In the genomic region with DNA sequence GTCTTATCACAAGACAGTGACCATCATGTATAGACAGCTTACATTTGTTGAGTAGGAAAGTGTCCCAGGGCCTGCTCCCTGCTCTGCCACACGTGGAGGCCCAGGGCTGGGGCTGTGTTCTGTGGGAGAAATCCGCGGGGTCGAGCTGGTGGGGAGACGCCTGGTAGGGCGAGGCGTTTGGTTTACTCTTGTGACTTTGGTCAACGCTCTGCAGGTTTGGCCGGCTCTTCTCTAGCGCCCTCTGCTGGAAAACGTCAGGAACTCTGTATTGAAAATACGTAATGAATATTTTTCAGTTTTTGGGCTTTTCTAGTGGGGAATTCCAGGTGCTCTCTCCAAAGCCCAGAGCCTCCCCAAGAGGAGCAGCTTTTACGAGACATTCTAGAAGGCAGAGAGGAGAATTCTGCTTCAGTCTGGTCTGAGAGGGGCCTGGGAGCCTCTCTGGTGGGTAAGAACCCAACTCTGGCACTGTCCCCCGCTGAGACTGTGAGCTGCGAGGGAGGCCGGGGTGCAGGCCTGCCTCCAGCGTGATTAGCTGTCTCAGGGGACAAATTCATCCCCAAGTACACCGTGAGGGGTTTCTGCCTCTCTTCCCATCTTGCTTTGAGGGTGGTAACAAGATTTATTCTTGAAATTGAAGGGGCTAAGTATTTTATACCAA, we compare ENCODE assay signal across 8 cellular contexts.
A peak's percentile ranks its signal among the peaks of the same experiment; 100 is the strongest.
DNase-seq lines count a peak whose midpoint lies in the region; ATAC-seq and TF ChIP-seq lines count a peak whose summit lies in the region.

No MANE protein-coding gene starts in this region.

- H3K36me3 Mint-ChIP-seq in activated naive CD8-positive, alpha-beta T cell treated with anti-CD3 and anti-CD28 coated beads, Interleukin-2, amount 10 ng/mL, durations not matched to agents 7 days and 5 days = no peaks in the 10 kb centered on the region

- H3K9me3 Mint-ChIP-seq in activated naive CD8-positive, alpha-beta T cell treated with anti-CD3 and anti-CD28 coated beads, Interleukin-2, amount 10 ng/mL, durations not matched to agents 7 days and 5 days = no peaks in the 10 kb centered on the region

- intact Hi-C loops in right cardiac atrium (cut with DNase I) (loop anchor here (1.0 to 5.0 kb wide), 3 partner anchors 158 to 161 kb away; no protein-coding TSS in a partner anchor), sigmoid colon (cut with DNase I) (loop anchor here (5.0 kb wide), 1 partner anchor 163 kb away; no protein-coding TSS in a partner anchor)

- H3K23ac ChIP-seq in mesenchymal stem cell (ENCODE audit: low read length in 2 of 2) = no peak overlapping the region

- H3K27ac ChIP-seq in SJCRH30 (no peak overlapping the region), right cardiac atrium (ENCODE audit: low read length) (no peak overlapping the region), sigmoid colon (no peak overlapping the region), mesenchymal stem cell (ENCODE audit: low read length, poor library complexity, severe bottlenecking) (no peak overlapping the region)

- no peak overlapping the region for H2BK12ac ChIP-seq in mesenchymal stem cell (ENCODE audit: low read length in 2 of 2)

- no peak for DNase-seq in AG09309 (ENCODE audit: low read depth)
- DNase-seq in Kasumi-1 (lab: John Stamatoyannopoulos, UW) = peak; percentile 81 to 87
- peak; percentile 72 to 79 for DNase-seq in SJCRH30
- DNase-seq in activated naive CD8-positive, alpha-beta T cell treated with anti-CD3 and anti-CD28 coated beads, Interleukin-2, amount 10 ng/mL, durations not matched to agents 7 days and 5 days = peak; percentile 58
- peak; percentile 63 to 82 (median 78) for DNase-seq in right cardiac atrium
- DNase-seq in sigmoid colon = peak; percentile 68
- DNase-seq in mesenchymal stem cell = no peak

- H3K14ac ChIP-seq in mesenchymal stem cell (ENCODE audit: low read length in 2 of 2) = no peak overlapping the region

- no peak overlapping the region for H3K9ac ChIP-seq in mesenchymal stem cell (ENCODE audit: low read length)

- no peaks in the 10 kb centered on the region for H3K4me1 Mint-ChIP-seq in activated naive CD8-positive, alpha-beta T cell treated with anti-CD3 and anti-CD28 coated beads, Interleukin-2, amount 10 ng/mL, durations not matched to agents 7 days and 5 days

- H3K9me3 ChIP-seq in SJCRH30 (replicated peaks) (no peaks in the 10 kb centered on the region), right cardiac atrium (ENCODE audit: control insufficient read depth, low read length) (no peaks in the 10 kb centered on the region), sigmoid colon (no peaks in the 10 kb centered on the region), mesenchymal stem cell (ENCODE audit: control insufficient read depth, low read length) (no peaks in the 10 kb centered on the region)

- H3K4me3 ChIP-seq in AG09309 (ENCODE audit: control insufficient read depth, low read depth, low read length) (no peak overlapping the region), SJCRH30 (no peak overlapping the region), right cardiac atrium (ENCODE audit: low read length) (peak overlapping the region; percentile 5), sigmoid colon (no peak overlapping the region), mesenchymal stem cell (ENCODE audit: insufficient read depth in 1 of 2, low read depth in 1 of 2, low read length in 2 of 2) (no peak overlapping the region)

- no peak overlapping the region for H2AFZ ChIP-seq in mesenchymal stem cell (ENCODE audit: low read depth, low read length)

- peaks cover 21% of the 10 kb centered on the region for H3K27me3 Mint-ChIP-seq in activated naive CD8-positive, alpha-beta T cell treated with anti-CD3 and anti-CD28 coated beads, Interleukin-2, amount 10 ng/mL, durations not matched to agents 7 days and 5 days

- H2BK120ac ChIP-seq in mesenchymal stem cell (ENCODE audit: low read depth, low read length) = no peak overlapping the region

- no peak overlapping the region for H3K18ac ChIP-seq in mesenchymal stem cell (ENCODE audit: low read depth in 1 of 2, low read length in 2 of 2)

- POLR2A ChIA-PET in activated naive CD8-positive, alpha-beta T cell treated with anti-CD3 and anti-CD28 coated beads, Interleukin-2, amount 10 ng/mL, durations not matched to agents 7 days and 5 days (lab: Charles Lee) = no interaction called here

- no peak overlapping the region for H2BK15ac ChIP-seq in mesenchymal stem cell (ENCODE audit: low read depth, poor library complexity, severe bottlenecking)

- H2BK5ac ChIP-seq in mesenchymal stem cell (ENCODE audit: low read depth, low read length, poor library complexity, severe bottlenecking) = no peak overlapping the region

- H3K36me3 ChIP-seq in SJCRH30 (no peaks in the 10 kb centered on the region), sigmoid colon (no peaks in the 10 kb centered on the region), mesenchymal stem cell (ENCODE audit: control insufficient read depth in 1 of 2, insufficient read depth in 2 of 2, low read depth in 1 of 2, low read length in 2 of 2) (no peaks in the 10 kb centered on the region)

- H3K27me3 ChIP-seq in SJCRH30 (no peaks in the 10 kb centered on the region), right cardiac atrium (ENCODE audit: control insufficient read depth, insufficient read depth) (no peaks in the 10 kb centered on the region), sigmoid colon (peaks cover 0 to 29% (median 0%) of the 10 kb centered on the region in 3 donors), mesenchymal stem cell (ENCODE audit: control insufficient read depth in 1 of 2, insufficient read depth in 1 of 2, low read length in 2 of 2) (peaks cover 0 to 53% of the 10 kb centered on the region in 2 experiments)

- no peak overlapping the region for H4K91ac ChIP-seq in mesenchymal stem cell (ENCODE audit: low read length)

- H3K27ac Mint-ChIP-seq in activated naive CD8-positive, alpha-beta T cell treated with anti-CD3 and anti-CD28 coated beads, Interleukin-2, amount 10 ng/mL, durations not matched to agents 7 days and 5 days = no peak overlapping the region

- no peak overlapping the region for H2AK5ac ChIP-seq in mesenchymal stem cell (ENCODE audit: low read length, severe bottlenecking)

- no peak overlapping the region for H3K4ac ChIP-seq in mesenchymal stem cell (ENCODE audit: low read depth in 1 of 2, low read length in 2 of 2)

- TF ChIP-seq CTCF in AG09309 (IDR thresholded peaks at IDR 0.05; ENCODE audit: control insufficient read depth, insufficient read depth, low read depth, low read length, missing control alignments) = peak; percentile 62
- peak; percentile 9 to 59 (median 46) for TF ChIP-seq CTCF in sigmoid colon (IDR thresholded peaks at IDR 0.05)

- TF ChIP-seq POLR2A in sigmoid colon (IDR thresholded peaks at IDR 0.05) = no peak

- no peak overlapping the region for H3K4me3 Mint-ChIP-seq in activated naive CD8-positive, alpha-beta T cell treated with anti-CD3 and anti-CD28 coated beads, Interleukin-2, amount 10 ng/mL, durations not matched to agents 7 days and 5 days

- peaks cover 24% of the 10 kb centered on the region for H3K4me1 ChIP-seq in SJCRH30
- peaks cover 4% of the 10 kb centered on the region for H3K4me1 ChIP-seq in right cardiac atrium (ENCODE audit: control insufficient read depth, insufficient read depth, low read length)
- no peaks in the 10 kb centered on the region for H3K4me1 ChIP-seq in sigmoid colon
- no peaks in the 10 kb centered on the region for H3K4me1 ChIP-seq in mesenchymal stem cell (ENCODE audit: control insufficient read depth, insufficient read depth, low read depth, low read length)

- no peak overlapping the region for H3K4me2 ChIP-seq in mesenchymal stem cell (ENCODE audit: low read length, poor library complexity, severe bottlenecking)

- no peaks in the 10 kb centered on the region for H3K79me1 ChIP-seq in mesenchymal stem cell (replicated peaks; ENCODE audit: low read length, poor library complexity, severe bottlenecking)

- ATAC-seq in GM19035 (IDR thresholded peaks at IDR 0.05; ENCODE audit: unreplicated experiment) = peak; percentile 61
- ATAC-seq in activated naive CD8-positive, alpha-beta T cell treated with anti-CD3 and anti-CD28 coated beads, Interleukin-2, amount 10 ng/mL, durations not matched to agents 7 days and 5 days (ENCODE audit: low read depth) = peak; percentile 56
- peak; percentile 75 to 83 for ATAC-seq in right cardiac atrium

- WGBS in right cardiac atrium = 14% methylated on average over 18 of the region's 18 CpGs
- 15 to 20% methylated on average over 18 of the region's 18 CpGs for WGBS in sigmoid colon, 2 donors
- 20% methylated on average over 17 of the region's 18 CpGs for WGBS in mesenchymal stem cell

- no peak overlapping the region for H4K8ac ChIP-seq in mesenchymal stem cell (ENCODE audit: low read length)

- no peak for TF ChIP-seq EP300 in sigmoid colon (IDR thresholded peaks at IDR 0.05)

Comparison
In these comparisons a context has a peak if more than half of its experiments do, and no peak if none do; other contexts are left out.
1. DNase-seq: peak in Kasumi-1 (2 of 2), SJCRH30 (2 of 2), activated naive CD8-positive, alpha-beta T cell treated with anti-CD3 and anti-CD28 coated beads, Interleukin-2, amount 10 ng/mL, durations not matched to agents 7 days and 5 days (single experiment), right cardiac atrium (3 of 3) and sigmoid colon (single experiment); none in AG09309 (single experiment) and mesenchymal stem cell (single experiment).
2. Peak in every context shown above with its lines, with median percentiles within 50 percentile points of each other: ATAC-seq.